ENCODE assay signal across 1 cellular context in genomic region chr12:22283006-22283506, GRCh38.
TF ChIP-seq lines count a peak whose summit lies in the region.

No MANE protein-coding gene starts in this region.

TF ChIP-seq in HepG2, 621 proteins besides CTCF, POLR2A, EP300 and RAD21 (continued from another document):
- TF ChIP-seq, protein P1, sequence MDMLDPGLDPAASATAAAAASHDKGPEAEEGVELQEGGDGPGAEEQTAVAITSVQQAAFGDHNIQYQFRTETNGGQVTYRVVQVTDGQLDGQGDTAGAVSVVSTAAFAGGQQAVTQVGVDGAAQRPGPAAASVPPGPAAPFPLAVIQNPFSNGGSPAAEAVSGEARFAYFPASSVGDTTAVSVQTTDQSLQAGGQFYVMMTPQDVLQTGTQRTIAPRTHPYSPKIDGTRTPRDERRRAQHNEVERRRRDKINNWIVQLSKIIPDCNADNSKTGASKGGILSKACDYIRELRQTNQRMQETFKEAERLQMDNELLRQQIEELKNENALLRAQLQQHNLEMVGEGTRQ (IDR thresholded peaks at IDR 0.05; ENCODE audit: low read depth, low read length), result no peak
- TF ChIP-seq, protein P1 (CRISPR knock-in tag; IDR thresholded peaks at IDR 0.05; ENCODE audit: borderline replicate concordance), result no peak
- TF ChIP-seq EHMT2 (IDR thresholded peaks at IDR 0.05; ENCODE audit: borderline replicate concordance, low read depth, low read length) (no peak), ZC3H13 (CRISPR knock-in tag; IDR thresholded peaks at IDR 0.05) (no peak), SP1 (IDR thresholded peaks at IDR 0.05) (no peak), SP1 (CRISPR knock-in tag; IDR thresholded peaks at IDR 0.05) (no peak), MBD4 (IDR thresholded peaks at IDR 0.05; ENCODE audit: borderline replicate concordance, low read length) (no peak), ZNF549 (CRISPR knock-in tag; IDR thresholded peaks at IDR 0.05) (no peak)
TF ChIP-seq in HepG2: peak in this region for 0.
